34 cellular contexts compared by ENCODE assay signal in genomic region chr2:212488611-212489010, GRCh38. TPM values are rescaled to one million over a fixed set of nuclear protein-coding genes. Genes with fewer than 3 reads are reported as not detected.
"Had no signal": no experiment of that assay in that cellular context is flagged by ENCODE, and none has a peak within 500 bp of the region (broad histone marks: within the 10 kb centered on the region; RNA-seq: fewer than 3 reads in every experiment).

No MANE protein-coding gene starts in this region.

- H3K27ac ChIP-seq: brain microvascular endothelial cell, SJSA1, WERI-Rb-1 had no signal

- DNase-seq: activated CD4-positive, alpha-beta memory T cell treated with anti-CD3 and anti-CD28 coated beads, Interleukin-2, amount 10 ng/mL, durations not matched to agents 7 days and 5 days; activated CD4-positive, alpha-beta T cell treated with anti-CD3 and anti-CD28 coated beads for 1 hour; activated CD4-positive, alpha-beta T cell treated with anti-CD3 and anti-CD28 coated beads for 48 hours; activated CD4-positive, CD25-positive, alpha-beta regulatory T cell; activated effector memory CD4-positive, alpha-beta T cell treated with anti-CD3 and anti-CD28 coated beads, Interleukin-2, amount 50 U/mL, for 16 hours; activated naive CD4-positive, alpha-beta T cell; activated naive CD4-positive, alpha-beta T cell treated with anti-CD3 and anti-CD28 coated beads, Interleukin-2, amount 50 U/mL, for 16 hours; activated naive CD8-positive, alpha-beta T cell treated with anti-CD3 and anti-CD28 coated beads for 36 hours; activated T-cell treated with anti-CD3 and anti-CD28 coated beads, Interleukin-2, amount 50 U/mL, for 1 hour; activated T-cell treated with anti-CD3 and anti-CD28 coated beads, Interleukin-2, amount 50 U/mL, for 72 hours; amniotic stem cell; aorta; brain microvascular endothelial cell; central memory CD4-positive, alpha-beta T cell; MG63; NCI-H1048; NCI-H1105 treated with DMSO at 0.1 percent for 48 hours; NCI-H1436; NCI-H1694; NCI-H1930; NCI-H2081 treated with DMSO at 0.1 percent for 48 hours; NCI-H226; NCI-H446 treated with DMSO at 0.1 percent for 48 hours; NCI-H524; SW 1271; T-helper 1 cell; T-helper 2 cell; T1000; WERI-Rb-1 had no signal

- H3K9me3 ChIP-seq: MG63, SJSA1 had no signal

- ATAC-seq: activated T-cell treated with anti-CD3 and anti-CD28 coated beads, Interleukin-2, amount 50 U/mL, for 72 hours; activated T-helper 17 cell treated with anti-CD3 and anti-CD28 coated beads, Interleukin-2, amount 50 U/mL, for 72 hours; Panc1 had no signal

- H3K27me3 ChIP-seq: brain microvascular endothelial cell, MG63, SJSA1 had no signal

- H3K36me3 ChIP-seq: brain microvascular endothelial cell, MG63, SJSA1, WERI-Rb-1 had no signal

- H3K4me3 ChIP-seq: MG63, SJSA1 had no signal

- H3K4me1 ChIP-seq: SJSA1 had no signal

RNA-seq across cellular contexts. Expression of gene ERBB4, which starts 50.0 kb away (rescaled TPM):
- total RNA-seq: activated CD4-positive, alpha-beta memory T cell treated with anti-CD3 and anti-CD28 coated beads, Interleukin-2, amount 10 ng/mL, durations not matched to agents 7 days and 5 days; activated CD8-positive, alpha-beta memory T cell treated with anti-CD3 and anti-CD28 coated beads for 36 hours; activated naive CD8-positive, alpha-beta T cell treated with anti-CD3 and anti-CD28 coated beads for 36 hours; activated T-cell treated with anti-CD3 and anti-CD28 coated beads, Interleukin-2, amount 50 U/mL, for 72 hours; activated T-helper 17 cell treated with anti-CD3 and anti-CD28 coated beads, Interleukin-2, amount 50 U/mL, for 72 hours; RPMI7951 had no signal
